8 cellular contexts compared by ENCODE assay signal in the genomic region with DNA sequence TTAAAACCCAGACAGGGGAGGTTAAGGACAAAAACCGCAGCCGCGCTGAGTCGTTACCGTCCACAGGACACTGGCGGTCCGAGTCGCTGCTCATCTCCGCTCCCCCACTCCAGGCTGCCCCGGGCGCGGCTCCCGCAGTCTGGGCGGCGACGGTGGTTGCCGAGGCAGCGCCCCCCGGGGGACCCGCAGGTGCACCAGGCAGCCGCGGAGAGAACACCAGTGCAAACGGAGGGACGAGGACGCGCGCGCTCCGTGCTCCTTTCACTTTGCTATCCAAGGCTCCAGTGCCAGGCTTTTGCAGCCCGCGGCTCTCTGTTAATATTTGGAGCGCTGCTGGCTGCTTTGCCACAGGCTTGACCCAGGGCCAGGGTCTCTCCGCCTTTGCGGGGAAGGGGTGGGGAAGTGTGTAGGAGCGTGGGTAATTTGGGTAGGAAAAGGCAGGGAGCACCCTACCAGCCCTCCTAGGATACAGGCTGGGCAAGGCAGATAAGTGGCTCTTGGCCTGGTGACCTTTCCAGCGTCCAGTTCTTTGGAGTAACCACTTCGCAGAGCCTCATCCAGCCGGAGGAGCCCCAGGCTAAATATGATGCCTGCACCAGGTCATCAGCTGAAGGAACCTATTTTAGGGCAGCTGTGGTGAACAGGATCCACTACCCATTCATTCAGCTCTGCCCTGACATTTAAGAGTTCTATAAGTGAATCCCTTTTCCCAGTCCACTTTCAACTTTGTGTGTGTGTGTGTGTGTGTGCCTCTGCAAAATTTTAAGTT. TPM values are rescaled to one million over a fixed set of nuclear protein-coding genes. Genes with fewer than 3 reads are reported as not detected.
DNase-seq lines count a peak whose midpoint lies in the region; ATAC-seq, FAIRE-seq and TF ChIP-seq lines count a peak whose summit lies in the region.
"Had no signal": no experiment of that assay in that cellular context is flagged by ENCODE, and none has a peak within 500 bp of the region (broad histone marks: within the 10 kb centered on the region; RNA-seq: fewer than 3 reads in every experiment).

A gene with protein sequence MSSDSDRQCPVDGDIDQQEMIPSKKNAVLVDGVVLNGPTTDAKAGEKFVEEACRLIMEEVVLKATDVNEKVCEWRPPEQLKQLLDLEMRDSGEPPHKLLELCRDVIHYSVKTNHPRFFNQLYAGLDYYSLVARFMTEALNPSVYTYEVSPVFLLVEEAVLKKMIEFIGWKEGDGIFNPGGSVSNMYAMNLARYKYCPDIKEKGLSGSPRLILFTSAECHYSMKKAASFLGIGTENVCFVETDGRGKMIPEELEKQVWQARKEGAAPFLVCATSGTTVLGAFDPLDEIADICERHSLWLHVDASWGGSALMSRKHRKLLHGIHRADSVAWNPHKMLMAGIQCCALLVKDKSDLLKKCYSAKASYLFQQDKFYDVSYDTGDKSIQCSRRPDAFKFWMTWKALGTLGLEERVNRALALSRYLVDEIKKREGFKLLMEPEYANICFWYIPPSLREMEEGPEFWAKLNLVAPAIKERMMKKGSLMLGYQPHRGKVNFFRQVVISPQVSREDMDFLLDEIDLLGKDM (minus strand): TSS at position 141 of the 769 bp plus-strand sequence. CDS start 47 bp downstream, at position 94.

- H4K20me1 ChIP-seq in GM23338 (replicated peaks; ENCODE audit: insufficient read depth) (no peaks in the 10 kb centered on the region), PC-9 (ENCODE audit: insufficient read depth) (no peaks in the 10 kb centered on the region), HepG2 (ENCODE audit: insufficient read depth, low read length) (no peaks in the 10 kb centered on the region)

- H3K4me3 ChIP-seq in GM23338: peak within 1 kb of the TSS; percentile 68
- H3K4me3 ChIP-seq in PC-9: no peak within 1 kb of the TSS; the same call in 1 of the 2 replicates
- peak within 1 kb of the TSS; percentile 37 to 58 for H3K4me3 ChIP-seq in cardiac fibroblast (replicated peaks in 1 of 2; ENCODE audit: low read depth in 2 of 2, low read length in 2 of 2)
- peak within 1 kb of the TSS; percentile 24 to 57 (median 39); a peak in 2 of 6 replicates for H3K4me3 ChIP-seq in HepG2 (replicated peaks in 1 of 3; ENCODE audit: insufficient read depth in 1 of 3, low read depth in 2 of 3, low read length in 3 of 3)

- H3K36me3 Mint-ChIP-seq in GM23338 (ENCODE audit: low read depth): no peaks in the 10 kb centered on the region

- TF ChIP-seq CTCF in GM23338 (conservative IDR thresholded peaks at IDR 0.05; ENCODE audit: low read depth in 2 of 2): peak in 1 of 2 experiments; percentile 14; a peak in 1 of 4 replicates
- TF ChIP-seq CTCF in PC-9 (conservative IDR thresholded peaks at IDR 0.05): no peak
- TF ChIP-seq CTCF in cardiac fibroblast (IDR thresholded peaks at IDR 0.05; ENCODE audit: low read depth, low read length): no peak
- TF ChIP-seq CTCF in HepG2 (CRISPR knock-in tag; IDR thresholded peaks at IDR 0.05): peak; percentile 37

- TF ChIP-seq RAD21 in HepG2 (CRISPR knock-in tag; IDR thresholded peaks at IDR 0.05): no peak

- H3K9me3 ChIP-seq in PC-9 (ENCODE audit: insufficient read depth, low read depth) (no peaks in the 10 kb centered on the region), HepG2 (ENCODE audit: low read length) (no peaks in the 10 kb centered on the region)

- no peaks in the 10 kb centered on the region for H3K79me2 ChIP-seq in GM23338 (replicated peaks; ENCODE audit: insufficient read depth)
- no peaks in the 10 kb centered on the region for H3K79me2 ChIP-seq in PC-9 (ENCODE audit: low read depth)
- no peaks in the 10 kb centered on the region for H3K79me2 ChIP-seq in HepG2 (ENCODE audit: insufficient read depth, low read length)

- ATAC-seq in GM23338: peak; percentile 94
- peak; percentile 85 for ATAC-seq in HepG2
- peak; percentile 49 for ATAC-seq in stimulated activated naive CD8-positive, alpha-beta T cell treated with anti-CD3 and anti-CD28 coated beads, Interleukin-15, Interleukin-2, amounts not matched to agents 100 U/mL and 50 U/mL, for 24 hours
- ATAC-seq in GM19395 (IDR thresholded peaks at IDR 0.05; ENCODE audit: unreplicated experiment): no peak

- no peak for FAIRE-seq in HepG2 (lab: Jason Lieb, UNC)
- FAIRE-seq in RCC 7860 (lab: Jason Lieb, UNC): no peak
- FAIRE-seq: TTC549 had no signal

- TF ChIP-seq EP300 in HepG2 (IDR thresholded peaks at IDR 0.05; ENCODE audit: low read depth in 2 of 2, low read length in 2 of 2): no peak
- no peak for TF ChIP-seq EP300 in HepG2 (CRISPR knock-in tag; IDR thresholded peaks at IDR 0.05; ENCODE audit: borderline replicate concordance)

- H3K4me2 ChIP-seq in GM23338 (peak within 1 kb of the TSS; percentile 84), PC-9 (peak within 1 kb of the TSS; percentile 50), HepG2 (ENCODE audit: low read depth, low read length) (peak within 1 kb of the TSS; percentile 56)

- H3K9me2 ChIP-seq in GM23338 (ENCODE audit: insufficient read depth) (no peaks in the 10 kb centered on the region), PC-9 (ENCODE audit: insufficient read depth) (no peaks in the 10 kb centered on the region)

- CTCF ChIA-PET in PC-9 (lab: Charles Lee) (no interaction called here), HepG2 (lab: Yijun Ruan, JAX; ENCODE audit: low intra/inter-chr PET ratio, low total read pairs) (no interaction called here)

- H3K4me1 ChIP-seq in GM23338 (ENCODE audit: insufficient read depth) (peaks cover 42% of the 10 kb centered on the region), PC-9 (replicated peaks; ENCODE audit: insufficient read depth) (no peaks in the 10 kb centered on the region), HepG2 (ENCODE audit: insufficient read depth, low read length) (no peaks in the 10 kb centered on the region)

- H3F3A ChIP-seq in GM23338 (replicated peaks; ENCODE audit: low read depth) (no peaks in the 10 kb centered on the region), PC-9 (ENCODE audit: insufficient read depth, low read depth) (no peaks in the 10 kb centered on the region)

- BruUV-seq in PC-9 (replicated peaks; lab: Mats Ljungman, UMichigan) (no TSS peak), HepG2 (replicated peaks; lab: Mats Ljungman, UMichigan) (no TSS peak)

- peaks cover 25% of the 10 kb centered on the region for H3K27me3 ChIP-seq in GM23338 (ENCODE audit: insufficient read depth)
- no peaks in the 10 kb centered on the region for H3K27me3 ChIP-seq in PC-9 (ENCODE audit: insufficient read depth, low read depth)
- H3K27me3 ChIP-seq in HepG2 (ENCODE audit: control insufficient read depth in 1 of 2, insufficient read depth in 2 of 2, low read length in 2 of 2): peaks cover 1 to 25% of the 10 kb centered on the region in 2 experiments; a peak in 3 of 5 replicates

- H3K27ac ChIP-seq in GM23338 (ENCODE audit: low read depth): no peak within 1 kb of the TSS
- H3K27ac ChIP-seq in PC-9: no peak within 1 kb of the TSS
- no peak within 1 kb of the TSS for H3K27ac ChIP-seq in HepG2 (ENCODE audit: extremely low read length, insufficient read depth, low read length)

- H3K4me3 Mint-ChIP-seq in GM23338: peak within 1 kb of the TSS; percentile 72

- H3K9me3 Mint-ChIP-seq in GM23338: no peaks in the 10 kb centered on the region

- H3K27me3 Mint-ChIP-seq in GM23338 (ENCODE audit: insufficient read depth, low read depth, poor library complexity): peaks cover 20% of the 10 kb centered on the region

- POLR2A ChIA-PET in PC-9 (lab: Charles Lee; ENCODE audit: unreplicated experiment) (no interaction called here), HepG2 (lab: Yijun Ruan, JAX) (no interaction called here)

- H3K27ac Mint-ChIP-seq in GM23338: no peak within 1 kb of the TSS

- H3K9ac ChIP-seq in HepG2 (ENCODE audit: insufficient read depth, low read depth, low read length): no peak within 1 kb of the TSS

- DNase-seq in GM23338 (ENCODE audit: low spot score) (peak; percentile 75), PC-9 (peak in 1 of 2 experiments; percentile 27), cardiac fibroblast (ENCODE audit: low read depth in 2 of 2) (peak; percentile 20 to 28), HepG2 (ENCODE audit: low spot score) (no peak), RCC 7860 (ENCODE audit: low spot score) (no peak)
- peak; percentile 24 for DNase-seq in stimulated activated naive CD8-positive, alpha-beta T cell treated with anti-CD3 and anti-CD28 coated beads, Interleukin-15, Interleukin-2, amounts not matched to agents 100 U/mL and 50 U/mL, for 24 hours

- 23% methylated on average over 9 of the region's 38 CpGs for WGBS in HepG2 (ENCODE audit: low lambda C conversion rate)

- no peak for TF ChIP-seq POLR2A in HepG2 (IDR thresholded peaks at IDR 0.05; ENCODE audit: insufficient read depth in 1 of 2, low read depth in 2 of 2, low read length in 2 of 2)

- intact Hi-C loops in PC-9 (cut with micrococcal nuclease; ENCODE audit: unreplicated experiment): no loop called here
- intact Hi-C loops in HepG2 (cut with micrococcal nuclease; ENCODE audit: unreplicated experiment): loop anchor here (10.0 kb wide), 1 partner anchor 120 kb away; no protein-coding TSS in a partner anchor

- in situ Hi-C loops in HepG2 (cut with HindIII; ENCODE audit: extremely low pct_ligation_motif_present, low pct_unique_long_range_greater_than_20kb): no loop called here

- H3K36me3 ChIP-seq in GM23338 (ENCODE audit: insufficient read depth) (no peaks in the 10 kb centered on the region), PC-9 (ENCODE audit: low read depth) (no peaks in the 10 kb centered on the region), HepG2 (replicated peaks in 1 of 2; ENCODE audit: control insufficient read depth in 1 of 2, insufficient read depth in 2 of 2, low read length in 2 of 2) (no peaks in the 10 kb centered on the region)

- H3K4me1 Mint-ChIP-seq in GM23338: peaks cover 41% of the 10 kb centered on the region

- H2AFZ ChIP-seq in GM23338: peak within 1 kb of the TSS; percentile 73
- H2AFZ ChIP-seq in PC-9: no peak within 1 kb of the TSS
- no peak within 1 kb of the TSS for H2AFZ ChIP-seq in HepG2 (ENCODE audit: low read length)

RNA-seq across cellular contexts. Expression of the gene that starts here (rescaled TPM):
- total RNA-seq in GM23338 (2014; rRNA removed; shearing (Covaris generic)): 0.35 and 0.97 TPM in 2 replicates
- 0.31 and 0.50 TPM in 2 replicates for polyA plus RNA-seq in GM23338 (2016; fragmentation: Nextera tagmentation; extraction: Ambion mirVana)
- total RNA-seq in PC-9 (2021): not detected in 2 replicates
- total RNA-seq in HepG2 (2016; rRNA removed; fragmentation: Illumina TruSeq; extraction: Trizol): not detected in 2 replicates
- 0.09 TPM in 1 of 2 replicates, not detected in the other for total RNA-seq in HepG2 (2016; cell fraction: cytosol; rRNA removed; fragmentation: Illumina TruSeq; extraction: Trizol; ENCODE audit: low read depth)
- not detected in 2 replicates for total RNA-seq in HepG2 (2016; cell fraction: insoluble cytoplasmic fraction; rRNA removed; fragmentation: Illumina TruSeq; extraction: Trizol)
- not detected in 2 replicates for total RNA-seq in HepG2 (2016; cell fraction: membrane; rRNA removed; fragmentation: Illumina TruSeq; extraction: Trizol)
- total RNA-seq in HepG2 (2016; cell fraction: nucleus; rRNA removed; fragmentation: Illumina TruSeq; extraction: Trizol): not detected in 2 replicates
- polyA plus RNA-seq in HepG2 (2011; rRNA removed): not detected in 2 replicates
- polyA plus RNA-seq in HepG2 (2011; cell fraction: cytosol; rRNA removed): not detected in 2 replicates
- not detected in 2 replicates for polyA plus RNA-seq in HepG2 (2011; cell fraction: nucleus; rRNA removed)
- not detected in 2 replicates for polyA plus RNA-seq in HepG2 (2012)
- polyA plus RNA-seq in HepG2 (2016; cell fraction: cytosol; fragmentation: Illumina TruSeq; extraction: Trizol; ENCODE audit: low read depth): not detected in 2 replicates
- not detected in 2 replicates for polyA plus RNA-seq in HepG2 (2016; cell fraction: insoluble cytoplasmic fraction; fragmentation: Illumina TruSeq; extraction: Trizol; ENCODE audit: low read depth)
- not detected in 2 replicates for polyA plus RNA-seq in HepG2 (2016; cell fraction: membrane; fragmentation: Illumina TruSeq; extraction: Trizol; ENCODE audit: low read depth)
- polyA plus RNA-seq in HepG2 (2016; cell fraction: nucleus; fragmentation: Illumina TruSeq; extraction: Trizol; ENCODE audit: insufficient read depth, low read depth): not detected in 2 replicates
- polyA minus RNA-seq in HepG2 (2011; rRNA and poly(A)+ RNA removed; ENCODE audit: low replicate concordance): not detected in 2 replicates
- polyA minus RNA-seq in HepG2 (2011; cell fraction: cytosol; rRNA and poly(A)+ RNA removed): not detected in 2 replicates
- 0.25 and 0.26 TPM in 2 replicates for polyA minus RNA-seq in HepG2 (2011; cell fraction: nucleus; rRNA and poly(A)+ RNA removed)

Comparison
In these comparisons a context has a peak if more than half of its experiments do, and no peak if none do; other contexts are left out.
1. Peak in DNase-seq, ATAC-seq, H3K4me3 ChIP-seq and H3K4me2 ChIP-seq in GM23338; RNA of the gene not detected or under 1 TPM.
2. Peak in ATAC-seq, H3K4me3 ChIP-seq and H3K4me2 ChIP-seq in HepG2; RNA of the gene not detected or under 1 TPM.
3. DNase-seq: peak in cardiac fibroblast (2 of 2) and stimulated activated naive CD8-positive, alpha-beta T cell treated with anti-CD3 and anti-CD28 coated beads, Interleukin-15, Interleukin-2, amounts not matched to agents 100 U/mL and 50 U/mL, for 24 hours (single experiment); none in HepG2 (single experiment) and RCC 7860 (single experiment).
4. Peak in every context shown above with its lines, with median percentiles within 50 percentile points of each other: H3K4me2 ChIP-seq.